1 cellular context compared by ENCODE assay signal in genomic region chr6:108736832-108737231, GRCh38.
TF ChIP-seq lines count a peak whose summit lies in the region.

No MANE protein-coding gene starts in this region.

TF ChIP-seq in GM23338, 12 proteins besides CTCF, POLR2A, EP300 and RAD21 (continued from another document):
- TF ChIP-seq REST (IDR thresholded peaks at IDR 0.05; ENCODE audit: unreplicated experiment) (no peak), ETS1 (IDR thresholded peaks at IDR 0.05) (no peak), POLR2AphosphoS5 (IDR thresholded peaks at IDR 0.05; ENCODE audit: low read depth) (no peak), EZH2 (IDR thresholded peaks at IDR 0.05; ENCODE audit: low read depth, unreplicated experiment) (no peak), JUNB (IDR thresholded peaks at IDR 0.05; ENCODE audit: unreplicated experiment) (no peak), EZH2phosphoT487 (IDR thresholded peaks at IDR 0.05; ENCODE audit: unreplicated experiment) (no peak)
